Comparison of ENCODE assay signal across 14 cellular contexts in genomic region chr7:137983308-137984008, GRCh38. TPM values are rescaled to one million over a fixed set of nuclear protein-coding genes. Genes with fewer than 3 reads are reported as not detected.
A peak's percentile ranks its signal among the peaks of the same experiment; 100 is the strongest.
DNase-seq lines count a peak whose midpoint lies in the region; ATAC-seq and TF ChIP-seq lines count a peak whose summit lies in the region.
"Had no signal": no experiment of that assay in that cellular context is flagged by ENCODE, and none has a peak within 500 bp of the region (broad histone marks: within the 10 kb centered on the region; RNA-seq: fewer than 3 reads in every experiment).

No MANE protein-coding gene starts in this region.

- peaks cover 97% of the 10 kb centered on the region for H3K79me2 ChIP-seq in OCI-LY3 (ENCODE audit: low read length)

- peak in 3 of 4 donors; percentile 55 to 68 (median 67) for ATAC-seq in heart left ventricle
- ATAC-seq: activated naive CD8-positive, alpha-beta T cell treated with anti-CD3 and anti-CD28 coated beads, Interleukin-2, amount 50 U/mL, for 24 hours had no signal

- no peak overlapping the region for H3K9ac ChIP-seq in OCI-LY3 (ENCODE audit: low read length)

- H3K4me3 ChIP-seq in OCI-LY3 (ENCODE audit: low read length) (no peak overlapping the region; the same call in 1 of the 2 replicates), heart left ventricle (no peak overlapping the region), prostate gland (no peak overlapping the region)
- H3K4me3 ChIP-seq: Peyer's patch, skin epidermis had no signal

- H3K9me3 ChIP-seq in OCI-LY3 (ENCODE audit: insufficient read depth, low read length): peaks cover 10% of the 10 kb centered on the region
- H3K9me3 ChIP-seq in heart left ventricle: no peaks in the 10 kb centered on the region
- H3K9me3 ChIP-seq in prostate gland: no peaks in the 10 kb centered on the region
- H3K9me3 ChIP-seq: Peyer's patch had no signal

- H3K27me3 Mint-ChIP-seq in CD14-positive monocyte (ENCODE audit: low read depth in 3 of 3): peaks cover 0 to 3% (median 0%) of the 10 kb centered on the region in 3 donors
- H3K27me3 Mint-ChIP-seq in activated CD4-positive, alpha-beta T cell treated with anti-CD3 and anti-CD28 coated beads, Interleukin-2, amount 10 ng/mL, durations not matched to agents 24 days and 14 days: no peaks in the 10 kb centered on the region
- H3K27me3 Mint-ChIP-seq: activated naive CD8-positive, alpha-beta T cell treated with anti-CD3 and anti-CD28 coated beads, Interleukin-2, amount 50 U/mL, for 24 hours; memory B cell had no signal

- H2AFZ ChIP-seq in OCI-LY3 (ENCODE audit: low read depth, low read length): no peak overlapping the region

- intact Hi-C loops in CD14-positive monocyte (cut with micrococcal nuclease): no loop called here
- intact Hi-C loops in heart left ventricle (cut with DNase I): loop anchor here in 1 of 10 donors (5.0 kb wide), 1 partner anchor 41 kb away; no protein-coding TSS in a partner anchor
- intact Hi-C loops in prostate gland (cut with DNase I): no loop called here
- intact Hi-C loops in activated CD4-positive, alpha-beta T cell treated with anti-CD3 and anti-CD28 coated beads, Interleukin-2, amount 10 ng/mL, durations not matched to agents 24 days and 14 days (cut with micrococcal nuclease): no loop called here

- peaks cover 37 to 42% of the 10 kb centered on the region in 2 donors for H3K36me3 Mint-ChIP-seq in CD14-positive monocyte
- H3K36me3 Mint-ChIP-seq in activated CD4-positive, alpha-beta T cell treated with anti-CD3 and anti-CD28 coated beads, Interleukin-2, amount 10 ng/mL, durations not matched to agents 24 days and 14 days (ENCODE audit: low read depth): peaks cover 39% of the 10 kb centered on the region

- peak overlapping the region in 4 of 7 donors; percentile 22 to 53 (median 44) for H3K27ac Mint-ChIP-seq in CD14-positive monocyte
- H3K27ac Mint-ChIP-seq in activated CD4-positive, alpha-beta T cell treated with anti-CD3 and anti-CD28 coated beads, Interleukin-2, amount 10 ng/mL, durations not matched to agents 24 days and 14 days: no peak overlapping the region
- H3K27ac Mint-ChIP-seq: memory B cell had no signal

- H3K9me3 Mint-ChIP-seq in CD14-positive monocyte: peaks cover 14 to 25% (median 17%) of the 10 kb centered on the region in 7 donors
- peaks cover 6% of the 10 kb centered on the region for H3K9me3 Mint-ChIP-seq in activated CD4-positive, alpha-beta T cell treated with anti-CD3 and anti-CD28 coated beads, Interleukin-2, amount 10 ng/mL, durations not matched to agents 24 days and 14 days

- H4K20me1 ChIP-seq in OCI-LY3 (ENCODE audit: insufficient read depth, low read length): peaks cover 14% of the 10 kb centered on the region

- peak overlapping the region; percentile 99 for H3K27ac ChIP-seq in OCI-LY3 (ENCODE audit: low read length)
- H3K27ac ChIP-seq in heart left ventricle: peak overlapping the region in 10 of 12 donors; percentile 7 to 73 (median 41)
- H3K27ac ChIP-seq in prostate gland: peak overlapping the region; percentile 39 to 44

- H3K27me3 ChIP-seq in OCI-LY3 (ENCODE audit: low read depth, low read length) (no peaks in the 10 kb centered on the region), heart left ventricle (no peaks in the 10 kb centered on the region), prostate gland (replicated peaks; ENCODE audit: insufficient read depth) (no peaks in the 10 kb centered on the region)
- H3K27me3 ChIP-seq: Peyer's patch had no signal

- WGBS in heart left ventricle, 4 donors: 75 to 83% (median 79%) methylated on average over 12 of the region's 12 CpGs
- 59% methylated on average over 12 of the region's 12 CpGs for WGBS in prostate gland

- TF ChIP-seq CTCF in CD14-positive monocyte (IDR thresholded peaks at IDR 0.05) (no peak), OCI-LY3 (IDR thresholded peaks at IDR 0.05; ENCODE audit: low read depth, low read length) (no peak), heart left ventricle (IDR thresholded peaks at IDR 0.05) (no peak), prostate gland (IDR thresholded peaks at IDR 0.05) (no peak)

- no peak overlapping the region for H3K4me3 Mint-ChIP-seq in CD14-positive monocyte
- no peak overlapping the region for H3K4me3 Mint-ChIP-seq in activated CD4-positive, alpha-beta T cell treated with anti-CD3 and anti-CD28 coated beads, Interleukin-2, amount 10 ng/mL, durations not matched to agents 24 days and 14 days
- H3K4me3 Mint-ChIP-seq: activated naive CD8-positive, alpha-beta T cell treated with anti-CD3 and anti-CD28 coated beads, Interleukin-2, amount 50 U/mL, for 24 hours; memory B cell had no signal

- H3K4me1 ChIP-seq in OCI-LY3 (ENCODE audit: low read length): peaks cover 87% of the 10 kb centered on the region
- peaks cover 0 to 97% (median 78%) of the 10 kb centered on the region in 12 donors for H3K4me1 ChIP-seq in heart left ventricle
- H3K4me1 ChIP-seq in prostate gland (replicated peaks): peaks cover 21% of the 10 kb centered on the region

- DNase-seq in CD14-positive monocyte (ENCODE audit: low spot score) (no peak), heart left ventricle (peak in 4 of 5 donors; percentile 44 to 56 (median 48)), prostate gland (ENCODE audit: low spot score) (no peak), NCI-H1436 (lab: John Stamatoyannopoulos, UW) (no peak), erythroblast (lab: John Stamatoyannopoulos, UW) (no peak)
- DNase-seq in activated CD4-positive, alpha-beta T cell treated with anti-CD3 and anti-CD28 coated beads for 1 hour: no peak
- no peak for DNase-seq in activated CD4-positive, alpha-beta T cell treated with anti-CD3 and anti-CD28 coated beads, Interleukin-2, amount 10 ng/mL, durations not matched to agents 24 days and 14 days
- DNase-seq: activated naive CD8-positive, alpha-beta T cell treated with anti-CD3 and anti-CD28 coated beads, Interleukin-2, amount 50 U/mL, for 24 hours; NCI-H1930; T1000 had no signal

- peak overlapping the region; percentile 95; the same call in 1 of the 2 replicates for H3K4me2 ChIP-seq in OCI-LY3 (ENCODE audit: low read length)

- H3K36me3 ChIP-seq in OCI-LY3 (replicated peaks; ENCODE audit: low read depth, low read length): peaks cover 52% of the 10 kb centered on the region
- H3K36me3 ChIP-seq in heart left ventricle: no peaks in the 10 kb centered on the region
- no peaks in the 10 kb centered on the region for H3K36me3 ChIP-seq in prostate gland
- H3K36me3 ChIP-seq: Peyer's patch had no signal

- peaks cover 42% of the 10 kb centered on the region for H3K4me1 Mint-ChIP-seq in CD14-positive monocyte
- peaks cover 16% of the 10 kb centered on the region for H3K4me1 Mint-ChIP-seq in activated CD4-positive, alpha-beta T cell treated with anti-CD3 and anti-CD28 coated beads, Interleukin-2, amount 10 ng/mL, durations not matched to agents 24 days and 14 days

- TF ChIP-seq POLR2A in heart left ventricle (IDR thresholded peaks at IDR 0.05) (no peak), prostate gland (IDR thresholded peaks at IDR 0.05) (no peak), erythroblast (IDR thresholded peaks at IDR 0.05; ENCODE audit: low read length) (no peak)

RNA-seq across cellular contexts. Expression of gene CREB3L2, which starts 18.4 kb away (rescaled TPM):
- polyA plus RNA-seq in CD14-positive monocyte (10 to 100 TPM in 1 of 2 donors, 1 to 10 TPM in 1; 6.9 to 11.9 TPM), heart left ventricle (10 to 100 TPM in 1 of 2 donors, 1 to 10 TPM in 1; 4.0 to 13.2 TPM)
- total RNA-seq in heart left ventricle (10 to 100 TPM; 18.3 to 40.6 (median 22.0) TPM), prostate gland (10 to 100 TPM; 34.1 to 42.0 TPM)
- 44.8 and 45.6 TPM in 2 replicates for total RNA-seq in activated CD4-positive, alpha-beta T cell treated with anti-CD3 and anti-CD28 coated beads, Interleukin-2, amount 10 ng/mL, durations not matched to agents 24 days and 14 days

Comparison
In these comparisons a context has a peak if more than half of its experiments do, and no peak if none do; other contexts are left out.
1. DNase-seq: peak in heart left ventricle (4 of 5); none in CD14-positive monocyte (single experiment), prostate gland (single experiment), activated CD4-positive, alpha-beta T cell treated with anti-CD3 and anti-CD28 coated beads for 1 hour (single experiment), NCI-H1436 (single experiment), erythroblast (0 of 2) and activated CD4-positive, alpha-beta T cell treated with anti-CD3 and anti-CD28 coated beads, Interleukin-2, amount 10 ng/mL, durations not matched to agents 24 days and 14 days (single experiment).
2. H3K27ac ChIP-seq: peak in every context shown above with its lines; median percentile 99 in OCI-LY3; 42 in prostate gland; 41 in heart left ventricle.